In genomic region chr12:101773560-101774206, GRCh38 we compare ENCODE assay signal across 8 cellular contexts. TPM values are rescaled to one million over a fixed set of nuclear protein-coding genes. Genes with fewer than 3 reads are reported as not detected.
DNase-seq lines count a peak whose midpoint lies in the region; ATAC-seq lines count a peak whose summit lies in the region.

No MANE protein-coding gene starts in this region.

- no peak overlapping the region for H3K4me3 Mint-ChIP-seq in central memory CD8-positive, alpha-beta T cell

- H3K9me3 Mint-ChIP-seq in central memory CD8-positive, alpha-beta T cell = no peaks in the 10 kb centered on the region

- no peaks in the 10 kb centered on the region for H3K4me1 Mint-ChIP-seq in central memory CD8-positive, alpha-beta T cell

- peaks cover 24% of the 10 kb centered on the region for H3K36me3 Mint-ChIP-seq in central memory CD8-positive, alpha-beta T cell (ENCODE audit: insufficient read depth)

- DNase-seq in A172 (ENCODE audit: low spot score) (peak; percentile 40), NCI-H2196 (lab: John Stamatoyannopoulos, UW; ENCODE audit: unreplicated experiment) (peak; percentile 67), left colon (peak; percentile 39 to 54)
- peak; percentile 44 for DNase-seq in activated CD4-positive, CD25-positive, alpha-beta regulatory T cell treated with anti-CD3 and anti-CD28 coated beads, Interleukin-2, amount 50 U/mL, for 16 hours (ENCODE audit: low read depth, low spot score)
- peak; percentile 51 to 58 for DNase-seq in central memory CD8-positive, alpha-beta T cell (ENCODE audit: low spot score in 2 of 2)
- peak; percentile 72 for DNase-seq in stimulated activated CD4-positive, alpha-beta T cell treated with anti-CD3 and anti-CD28 coated beads, Interleukin-4, amount 100 ng/mL, for 24 hours

- ATAC-seq in GM18502 (IDR thresholded peaks at IDR 0.05; ENCODE audit: poor library complexity, unreplicated experiment) (peak; percentile 83), HG03066 (IDR thresholded peaks at IDR 0.05; ENCODE audit: low read depth, unreplicated experiment) (peak; percentile 83), left colon (peak; percentile 77)
- ATAC-seq in central memory CD8-positive, alpha-beta T cell (replicated peaks; ENCODE audit: extremely low read depth, poor library complexity, severe bottlenecking) = peak; percentile 82

- H3K27ac Mint-ChIP-seq in central memory CD8-positive, alpha-beta T cell (ENCODE audit: low read depth) = no peak overlapping the region

- intact Hi-C loops in left colon (cut with DNase I, micrococcal nuclease) = loop anchor here (2.0 to 10.0 kb wide), 2 partner anchors 61 to 65 kb away; partner anchors contain the start of gene GNPTAB (in 1 of the 2)

- no peaks in the 10 kb centered on the region for H3K27me3 Mint-ChIP-seq in central memory CD8-positive, alpha-beta T cell

RNA-seq across cellular contexts. Expression of gene SYCP3, which starts 34.4 kb away (rescaled TPM):
- not detected in 2 replicates for total RNA-seq in A172 (2014; rRNA removed; shearing (Covaris generic))
- total RNA-seq in left colon = under 1 TPM; 0.15 to 0.20 TPM

RNA-seq across cellular contexts. Expression of gene GNPTAB, which starts 57.1 kb away (rescaled TPM):
- 15.6 and 19.0 TPM in 2 replicates for total RNA-seq in A172 (2014; rRNA removed; shearing (Covaris generic))
- 10 to 100 TPM; 90.2 to 95.1 TPM for total RNA-seq in left colon

Comparison
In these comparisons a context has a peak if more than half of its experiments do, and no peak if none do; other contexts are left out.
1. Peak in every context shown above with its lines: DNase-seq and ATAC-seq.